Comparison of ENCODE assay signal across 8 cellular contexts in genomic region chr3:5187152-5187919, GRCh38. TPM values are rescaled to one million over a fixed set of nuclear protein-coding genes. Genes with fewer than 3 reads are reported as not detected.
DNase-seq lines count a peak whose midpoint lies in the region; ATAC-seq and TF ChIP-seq lines count a peak whose summit lies in the region.

Gene EDEM1 (plus strand): TSS chr3:5187707. CDS start chr3:5187806, 99 bp downstream.

- H3K4me3 ChIP-seq in colonic mucosa, result peak within 1 kb of the TSS; percentile 99

- H3K27ac ChIP-seq in colonic mucosa, result peak within 1 kb of the TSS; percentile 99
- H3K27ac ChIP-seq in layer of hippocampus (ENCODE audit: low read depth, low read length), result peak within 1 kb of the TSS; percentile 79

- H3K9me3 ChIP-seq in colonic mucosa, result no peaks in the 10 kb centered on the region

- intact Hi-C loops in colonic mucosa (cut with DNase I), result loop anchor here (5.0 kb wide), 1 partner anchor 65 kb away; the partner anchor contains the start of gene ARL8B

- peak within 1 kb of the TSS; percentile 90 to 98 for H3K9ac ChIP-seq in colonic mucosa (ENCODE audit: low read depth in 2 of 2, low read length in 2 of 2)

- H3K27me3 ChIP-seq in colonic mucosa, result no peaks in the 10 kb centered on the region
- no peaks in the 10 kb centered on the region for H3K27me3 ChIP-seq in layer of hippocampus (ENCODE audit: control insufficient read depth, insufficient read depth, low read length)

- ATAC-seq in GM19035 (IDR thresholded peaks at IDR 0.05; ENCODE audit: unreplicated experiment) (peak; percentile 83), HG03342 (IDR thresholded peaks at IDR 0.05; ENCODE audit: unreplicated experiment) (peak; percentile 82)

- H3K36me3 ChIP-seq in colonic mucosa, result no peaks in the 10 kb centered on the region

- no peaks in the 10 kb centered on the region for H3K4me1 ChIP-seq in colonic mucosa

- no peak for TF ChIP-seq CTCF in colonic mucosa (IDR thresholded peaks at IDR 0.05)

- peak; percentile 98 to 100 for DNase-seq in AML-193 (lab: John Stamatoyannopoulos, UW)
- peak; percentile 69 to 88 for DNase-seq in NCI-H524 (lab: John Stamatoyannopoulos, UW)
- DNase-seq in activated CD4-positive, alpha-beta T cell treated with anti-CD3 and anti-CD28 coated beads for 48 hours, result peak; percentile 96
- DNase-seq in colonic mucosa, result peak; percentile 97
- DNase-seq in stimulated activated CD4-positive, alpha-beta T cell treated with anti-CD3 and anti-CD28 coated beads, Interleukin-1b, Interleukin-23, amount 100 ng/mL, for 24 hours (ENCODE audit: low read depth in 4 of 4, low spot score in 1 of 4), result peak; percentile 84 to 97 (median 91)

RNA-seq across cellular contexts. Expression of gene EDEM1, which starts in this region (rescaled TPM):
- 10 to 100 TPM; 38.9 to 49.7 TPM for total RNA-seq in colonic mucosa

Comparison
In these comparisons a context has a peak if more than half of its experiments do, and no peak if none do; other contexts are left out.
1. Peak in every context shown above with its lines: DNase-seq, ATAC-seq, H3K4me3 ChIP-seq and H3K27ac ChIP-seq.